In the genomic region with DNA sequence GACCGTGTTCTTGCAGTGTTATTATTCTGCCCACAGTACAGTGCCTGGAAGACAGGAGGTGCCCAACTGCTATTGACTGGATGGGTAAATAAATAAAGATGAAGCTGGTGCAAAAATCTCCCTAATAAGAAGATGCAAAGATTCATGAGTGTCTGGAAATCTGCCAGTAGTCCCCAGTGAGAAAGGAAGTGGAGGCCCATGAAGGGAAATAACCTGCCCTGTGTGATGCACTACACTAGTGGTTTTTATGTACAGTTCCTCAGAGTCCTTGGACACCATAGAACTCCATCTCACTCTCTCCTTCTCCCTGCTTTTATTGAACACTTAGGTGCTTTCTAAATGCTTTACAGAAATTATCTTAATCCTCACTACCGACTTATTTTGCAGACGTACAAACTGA, we compare ENCODE assay signal across 17 cellular contexts. TPM values are rescaled to one million over a fixed set of nuclear protein-coding genes. Genes with fewer than 3 reads are reported as not detected.
DNase-seq lines count a peak whose midpoint lies in the region; ATAC-seq and TF ChIP-seq lines count a peak whose summit lies in the region.
"Had no signal": no experiment of that assay in that cellular context is flagged by ENCODE, and none has a peak within 500 bp of the region (broad histone marks: within the 10 kb centered on the region; RNA-seq: fewer than 3 reads in every experiment).

No MANE protein-coding gene starts in this region.

- no peaks in the 10 kb centered on the region for H3K27me3 ChIP-seq in GM06990 (replicated peaks; ENCODE audit: control insufficient read depth, insufficient read depth, low read length)
- H3K27me3 ChIP-seq: ascending aorta had no signal

- H3K36me3 Mint-ChIP-seq in chondrocyte (ENCODE audit: low read depth), result no peaks in the 10 kb centered on the region
- H3K36me3 Mint-ChIP-seq in stimulated activated effector memory CD8-positive, alpha-beta T cell treated with anti-CD3 and anti-CD28 coated beads, Interleukin-12 subunit alpha, Interleukin-12 subunit beta, amount 100 ng/mL, for 72 hours, result no peaks in the 10 kb centered on the region

- H3K27ac Mint-ChIP-seq in chondrocyte (ENCODE audit: unreplicated experiment), result no peak overlapping the region
- H3K27ac Mint-ChIP-seq in stimulated activated effector memory CD8-positive, alpha-beta T cell treated with anti-CD3 and anti-CD28 coated beads, Interleukin-12 subunit alpha, Interleukin-12 subunit beta, amount 100 ng/mL, for 72 hours, result no peak overlapping the region
- H3K27ac Mint-ChIP-seq: activated CD4-positive, alpha-beta T cell treated with anti-CD3 and anti-CD28 coated beads, Interleukin-2, amount 10 ng/mL, durations not matched to agents 7 days and 5 days had no signal

- H3K36me3 ChIP-seq in GM06990 (ENCODE audit: control insufficient read depth, insufficient read depth, low read length), result no peaks in the 10 kb centered on the region
- H3K36me3 ChIP-seq: ascending aorta had no signal

- H3K4me1 Mint-ChIP-seq in chondrocyte (ENCODE audit: low read depth), result no peaks in the 10 kb centered on the region
- peaks cover 18% of the 10 kb centered on the region for H3K4me1 Mint-ChIP-seq in stimulated activated effector memory CD8-positive, alpha-beta T cell treated with anti-CD3 and anti-CD28 coated beads, Interleukin-12 subunit alpha, Interleukin-12 subunit beta, amount 100 ng/mL, for 72 hours

- DNase-seq in GM06990 (ENCODE audit: extremely low read depth, insufficient read length), result no peak
- DNase-seq in chondrocyte (ENCODE audit: low spot score), result no peak
- DNase-seq in nucleus accumbens (lab: John Stamatoyannopoulos, UW), result no peak
- DNase-seq in activated gamma-delta T cell (lab: John Stamatoyannopoulos, UW), result no peak
- no peak for DNase-seq in stimulated activated effector memory CD8-positive, alpha-beta T cell treated with anti-CD3 and anti-CD28 coated beads, Interleukin-12 subunit alpha, Interleukin-12 subunit beta, amount 100 ng/mL, for 72 hours (ENCODE audit: low spot score in 2 of 2)
- no peak for DNase-seq in NCI-H510A (lab: John Stamatoyannopoulos, UW)
- DNase-seq: activated CD4-positive, alpha-beta T cell treated with anti-CD3 and anti-CD28 coated beads, Interleukin-2, amount 10 ng/mL, durations not matched to agents 7 days and 5 days; DMS79 treated with DMSO at 0.1 percent for 48 hours; H7; hypothalamus; MM.1S; NCI-H2081 treated with DMSO at 0.1 percent for 48 hours; posterior cingulate gyrus; stimulated activated CD4-positive, alpha-beta T cell treated with anti-CD3 and anti-CD28 coated beads, Interleukin-12 subunit alpha, Interleukin-12 subunit beta, amount 100 ng/mL, for 4 hours had no signal

- H3K4me3 ChIP-seq in GM06990 (replicated peaks; ENCODE audit: low read depth, low read length), result no peak overlapping the region
- H3K4me3 ChIP-seq: ascending aorta had no signal

- H3K27me3 Mint-ChIP-seq in chondrocyte (ENCODE audit: low read depth), result no peaks in the 10 kb centered on the region

- ATAC-seq in GM18907 (IDR thresholded peaks at IDR 0.05; ENCODE audit: unreplicated experiment) (peak; percentile 68), HG02981 (IDR thresholded peaks at IDR 0.05; ENCODE audit: unreplicated experiment) (peak; percentile 59)
- ATAC-seq in stimulated activated effector memory CD8-positive, alpha-beta T cell treated with anti-CD3 and anti-CD28 coated beads, Interleukin-12 subunit alpha, Interleukin-12 subunit beta, amount 100 ng/mL, for 72 hours, result no peak

- H3K4me3 Mint-ChIP-seq in chondrocyte (ENCODE audit: unreplicated experiment), result no peak overlapping the region
- no peak overlapping the region for H3K4me3 Mint-ChIP-seq in stimulated activated effector memory CD8-positive, alpha-beta T cell treated with anti-CD3 and anti-CD28 coated beads, Interleukin-12 subunit alpha, Interleukin-12 subunit beta, amount 100 ng/mL, for 72 hours
- H3K4me3 Mint-ChIP-seq: activated CD4-positive, alpha-beta T cell treated with anti-CD3 and anti-CD28 coated beads, Interleukin-2, amount 10 ng/mL, durations not matched to agents 7 days and 5 days had no signal

- TF ChIP-seq CTCF in GM06990 (IDR thresholded peaks at IDR 0.05; ENCODE audit: insufficient read depth, low read length, poor library complexity, severe bottlenecking) (peak; percentile 8), chondrocyte (IDR thresholded peaks at IDR 0.05) (peak; percentile 12)

- H3K9me3 Mint-ChIP-seq in chondrocyte (ENCODE audit: low read depth), result peaks cover 4% of the 10 kb centered on the region
- H3K9me3 Mint-ChIP-seq in stimulated activated effector memory CD8-positive, alpha-beta T cell treated with anti-CD3 and anti-CD28 coated beads, Interleukin-12 subunit alpha, Interleukin-12 subunit beta, amount 100 ng/mL, for 72 hours, result peaks cover 6% of the 10 kb centered on the region

RNA-seq across cellular contexts. Expression of gene SUCLG2, which starts 8.3 kb away (rescaled TPM):
- total RNA-seq in chondrocyte, result 22.0 to 28.0 TPM (median 24.3 TPM) in 3 replicates
